Comparison of ENCODE assay signal across 1 cellular context in genomic region chr7:64795176-64795575, GRCh38.
TF ChIP-seq lines count a peak whose summit lies in the region.

No MANE protein-coding gene starts in this region.

TF ChIP-seq in K562, 482 proteins besides CTCF, POLR2A, EP300 and RAD21 (continued from another document):
- TF ChIP-seq PRDM10 (IDR thresholded peaks at IDR 0.05; ENCODE audit: partially characterized antibody) (no peak), NFRKB (IDR thresholded peaks at IDR 0.05; ENCODE audit: low read depth) (no peak), POLR3G (IDR thresholded peaks at IDR 0.05; ENCODE audit: extremely low read depth, insufficient read length, insufficient replicate concordance) (no peak), ZNF324 (CRISPR knock-in tag; IDR thresholded peaks at IDR 0.05) (no peak)
